Comparison of ENCODE assay signal across 1 cellular context in the genomic region with DNA sequence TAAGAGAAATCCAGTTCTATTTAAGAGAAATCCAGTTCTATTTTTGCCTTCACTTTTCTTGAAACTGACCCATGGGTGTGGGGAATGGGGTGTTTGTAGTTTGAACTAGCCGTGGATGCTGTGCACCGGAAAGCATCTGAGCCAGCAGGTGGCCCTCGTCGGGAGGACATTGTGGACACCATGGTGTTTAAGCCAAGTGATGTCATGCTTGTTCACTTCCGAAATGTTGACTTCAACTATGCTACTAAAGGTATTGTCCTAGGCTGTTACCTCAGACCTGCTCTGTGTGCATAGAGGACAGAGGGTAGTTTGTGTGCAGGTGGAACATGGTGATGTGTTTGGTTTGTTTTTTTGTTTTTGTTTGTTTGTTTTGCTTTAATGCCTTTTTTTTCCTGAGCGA.
TF ChIP-seq lines count a peak whose summit lies in the region.

No MANE protein-coding gene starts in this region.

TF ChIP-seq in GM12878, 131 proteins besides CTCF, POLR2A, EP300 and RAD21:
- TF ChIP-seq ESRRA (IDR thresholded peaks at IDR 0.05; ENCODE audit: low read length) (no peak), POLR2AphosphoS2 (IDR thresholded peaks at IDR 0.05; ENCODE audit: low read depth, low read length) (no peak), NR2F1 (conservative IDR thresholded peaks at IDR 0.05) (no peak), CBFB (IDR thresholded peaks at IDR 0.05; ENCODE audit: low read depth) (no peak), CBX3 (IDR thresholded peaks at IDR 0.05; ENCODE audit: borderline replicate concordance, low read depth) (no peak), MTA3 (IDR thresholded peaks at IDR 0.05; ENCODE audit: borderline replicate concordance, low read length) (no peak)
- TF ChIP-seq, protein P1, sequence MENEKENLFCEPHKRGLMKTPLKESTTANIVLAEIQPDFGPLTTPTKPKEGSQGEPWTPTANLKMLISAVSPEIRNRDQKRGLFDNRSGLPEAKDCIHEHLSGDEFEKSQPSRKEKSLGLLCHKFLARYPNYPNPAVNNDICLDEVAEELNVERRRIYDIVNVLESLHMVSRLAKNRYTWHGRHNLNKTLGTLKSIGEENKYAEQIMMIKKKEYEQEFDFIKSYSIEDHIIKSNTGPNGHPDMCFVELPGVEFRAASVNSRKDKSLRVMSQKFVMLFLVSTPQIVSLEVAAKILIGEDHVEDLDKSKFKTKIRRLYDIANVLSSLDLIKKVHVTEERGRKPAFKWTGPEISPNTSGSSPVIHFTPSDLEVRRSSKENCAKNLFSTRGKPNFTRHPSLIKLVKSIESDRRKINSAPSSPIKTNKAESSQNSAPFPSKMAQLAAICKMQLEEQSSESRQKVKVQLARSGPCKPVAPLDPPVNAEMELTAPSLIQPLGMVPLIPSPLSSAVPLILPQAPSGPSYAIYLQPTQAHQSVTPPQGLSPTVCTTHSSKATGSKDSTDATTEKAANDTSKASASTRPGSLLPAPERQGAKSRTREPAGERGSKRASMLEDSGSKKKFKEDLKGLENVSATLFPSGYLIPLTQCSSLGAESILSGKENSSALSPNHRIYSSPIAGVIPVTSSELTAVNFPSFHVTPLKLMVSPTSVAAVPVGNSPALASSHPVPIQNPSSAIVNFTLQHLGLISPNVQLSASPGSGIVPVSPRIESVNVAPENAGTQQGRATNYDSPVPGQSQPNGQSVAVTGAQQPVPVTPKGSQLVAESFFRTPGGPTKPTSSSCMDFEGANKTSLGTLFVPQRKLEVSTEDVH (IDR thresholded peaks at IDR 0.05; ENCODE audit: low read depth, partially characterized antibody), result no peak
- TF ChIP-seq, protein P2, sequence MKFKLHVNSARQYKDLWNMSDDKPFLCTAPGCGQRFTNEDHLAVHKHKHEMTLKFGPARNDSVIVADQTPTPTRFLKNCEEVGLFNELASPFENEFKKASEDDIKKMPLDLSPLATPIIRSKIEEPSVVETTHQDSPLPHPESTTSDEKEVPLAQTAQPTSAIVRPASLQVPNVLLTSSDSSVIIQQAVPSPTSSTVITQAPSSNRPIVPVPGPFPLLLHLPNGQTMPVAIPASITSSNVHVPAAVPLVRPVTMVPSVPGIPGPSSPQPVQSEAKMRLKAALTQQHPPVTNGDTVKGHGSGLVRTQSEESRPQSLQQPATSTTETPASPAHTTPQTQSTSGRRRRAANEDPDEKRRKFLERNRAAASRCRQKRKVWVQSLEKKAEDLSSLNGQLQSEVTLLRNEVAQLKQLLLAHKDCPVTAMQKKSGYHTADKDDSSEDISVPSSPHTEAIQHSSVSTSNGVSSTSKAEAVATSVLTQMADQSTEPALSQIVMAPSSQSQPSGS (IDR thresholded peaks at IDR 0.05; ENCODE audit: low read length), result no peak
- TF ChIP-seq, protein P3, sequence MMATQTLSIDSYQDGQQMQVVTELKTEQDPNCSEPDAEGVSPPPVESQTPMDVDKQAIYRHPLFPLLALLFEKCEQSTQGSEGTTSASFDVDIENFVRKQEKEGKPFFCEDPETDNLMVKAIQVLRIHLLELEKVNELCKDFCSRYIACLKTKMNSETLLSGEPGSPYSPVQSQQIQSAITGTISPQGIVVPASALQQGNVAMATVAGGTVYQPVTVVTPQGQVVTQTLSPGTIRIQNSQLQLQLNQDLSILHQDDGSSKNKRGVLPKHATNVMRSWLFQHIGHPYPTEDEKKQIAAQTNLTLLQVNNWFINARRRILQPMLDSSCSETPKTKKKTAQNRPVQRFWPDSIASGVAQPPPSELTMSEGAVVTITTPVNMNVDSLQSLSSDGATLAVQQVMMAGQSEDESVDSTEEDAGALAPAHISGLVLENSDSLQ (IDR thresholded peaks at IDR 0.05), result no peak
- TF ChIP-seq, protein P4, sequence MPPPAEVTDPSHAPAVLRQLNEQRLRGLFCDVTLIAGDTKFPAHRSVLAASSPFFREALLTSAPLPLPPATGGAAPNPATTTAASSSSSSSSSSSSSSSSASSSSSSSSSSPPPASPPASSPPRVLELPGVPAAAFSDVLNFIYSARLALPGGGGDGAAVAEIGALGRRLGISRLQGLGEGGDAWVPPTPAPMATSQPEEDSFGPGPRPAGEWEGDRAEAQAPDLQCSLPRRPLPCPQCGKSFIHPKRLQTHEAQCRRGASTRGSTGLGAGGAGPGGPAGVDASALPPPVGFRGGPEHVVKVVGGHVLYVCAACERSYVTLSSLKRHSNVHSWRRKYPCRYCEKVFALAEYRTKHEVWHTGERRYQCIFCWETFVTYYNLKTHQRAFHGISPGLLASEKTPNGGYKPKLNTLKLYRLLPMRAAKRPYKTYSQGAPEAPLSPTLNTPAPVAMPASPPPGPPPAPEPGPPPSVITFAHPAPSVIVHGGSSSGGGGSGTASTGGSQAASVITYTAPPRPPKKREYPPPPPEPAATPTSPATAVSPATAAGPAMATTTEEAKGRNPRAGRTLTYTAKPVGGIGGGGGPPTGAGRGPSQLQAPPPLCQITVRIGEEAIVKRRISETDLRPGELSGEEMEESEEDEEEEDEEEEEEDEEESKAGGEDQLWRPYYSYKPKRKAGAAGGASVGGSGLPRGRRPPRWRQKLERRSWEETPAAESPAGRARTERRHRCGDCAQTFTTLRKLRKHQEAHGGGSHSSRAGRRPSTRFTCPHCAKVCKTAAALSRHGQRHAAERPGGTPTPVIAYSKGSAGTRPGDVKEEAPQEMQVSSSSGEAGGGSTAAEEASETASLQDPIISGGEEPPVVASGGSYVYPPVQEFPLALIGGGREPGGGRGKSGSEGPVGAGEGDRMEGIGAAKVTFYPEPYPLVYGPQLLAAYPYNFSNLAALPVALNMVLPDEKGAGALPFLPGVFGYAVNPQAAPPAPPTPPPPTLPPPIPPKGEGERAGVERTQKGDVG (CRISPR knock-in tag; IDR thresholded peaks at IDR 0.05), result no peak
- TF ChIP-seq, protein P5, sequence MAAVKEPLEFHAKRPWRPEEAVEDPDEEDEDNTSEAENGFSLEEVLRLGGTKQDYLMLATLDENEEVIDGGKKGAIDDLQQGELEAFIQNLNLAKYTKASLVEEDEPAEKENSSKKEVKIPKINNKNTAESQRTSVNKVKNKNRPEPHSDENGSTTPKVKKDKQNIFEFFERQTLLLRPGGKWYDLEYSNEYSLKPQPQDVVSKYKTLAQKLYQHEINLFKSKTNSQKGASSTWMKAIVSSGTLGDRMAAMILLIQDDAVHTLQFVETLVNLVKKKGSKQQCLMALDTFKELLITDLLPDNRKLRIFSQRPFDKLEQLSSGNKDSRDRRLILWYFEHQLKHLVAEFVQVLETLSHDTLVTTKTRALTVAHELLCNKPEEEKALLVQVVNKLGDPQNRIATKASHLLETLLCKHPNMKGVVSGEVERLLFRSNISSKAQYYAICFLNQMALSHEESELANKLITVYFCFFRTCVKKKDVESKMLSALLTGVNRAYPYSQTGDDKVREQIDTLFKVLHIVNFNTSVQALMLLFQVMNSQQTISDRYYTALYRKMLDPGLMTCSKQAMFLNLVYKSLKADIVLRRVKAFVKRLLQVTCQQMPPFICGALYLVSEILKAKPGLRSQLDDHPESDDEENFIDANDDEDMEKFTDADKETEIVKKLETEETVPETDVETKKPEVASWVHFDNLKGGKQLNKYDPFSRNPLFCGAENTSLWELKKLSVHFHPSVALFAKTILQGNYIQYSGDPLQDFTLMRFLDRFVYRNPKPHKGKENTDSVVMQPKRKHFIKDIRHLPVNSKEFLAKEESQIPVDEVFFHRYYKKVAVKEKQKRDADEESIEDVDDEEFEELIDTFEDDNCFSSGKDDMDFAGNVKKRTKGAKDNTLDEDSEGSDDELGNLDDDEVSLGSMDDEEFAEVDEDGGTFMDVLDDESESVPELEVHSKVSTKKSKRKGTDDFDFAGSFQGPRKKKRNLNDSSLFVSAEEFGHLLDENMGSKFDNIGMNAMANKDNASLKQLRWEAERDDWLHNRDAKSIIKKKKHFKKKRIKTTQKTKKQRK (IDR thresholded peaks at IDR 0.05; ENCODE audit: low read depth, low read length), result no peak
